8 cellular contexts compared by ENCODE assay signal in the genomic region with DNA sequence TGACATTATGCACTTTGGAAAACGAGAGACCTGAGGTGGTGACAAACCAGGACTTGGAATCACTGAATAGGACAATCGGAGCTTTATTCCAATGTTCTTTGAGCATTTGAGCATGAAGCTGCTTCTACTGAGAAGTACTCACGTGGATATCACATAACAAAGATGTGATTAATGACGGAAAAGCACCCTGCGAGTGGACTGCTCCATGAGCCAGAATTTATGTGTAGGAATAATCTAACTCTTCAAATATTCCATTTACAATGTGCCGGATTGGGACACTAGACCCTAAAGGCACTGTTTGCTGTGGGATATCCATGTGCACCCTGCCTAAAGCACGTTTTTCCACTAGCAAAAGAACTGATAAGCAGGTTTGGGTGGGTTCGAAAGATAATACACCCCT. TPM values are rescaled to one million over a fixed set of nuclear protein-coding genes. Genes with fewer than 3 reads are reported as not detected.
DNase-seq lines count a peak whose midpoint lies in the region; ATAC-seq and TF ChIP-seq lines count a peak whose summit lies in the region.

No MANE protein-coding gene starts in this region.

- H3K27me3 Mint-ChIP-seq in CD4-positive, CD25-positive, alpha-beta regulatory T cell, result peaks cover 6% of the 10 kb centered on the region
- H3K27me3 Mint-ChIP-seq in natural killer cell (ENCODE audit: low read depth in 2 of 2), result peaks cover 0 to 3% of the 10 kb centered on the region in 2 donors

- peaks cover 4% of the 10 kb centered on the region for H3K36me3 Mint-ChIP-seq in CD4-positive, CD25-positive, alpha-beta regulatory T cell
- H3K36me3 Mint-ChIP-seq in natural killer cell, result no peaks in the 10 kb centered on the region

- intact Hi-C loops in natural killer cell (cut with micrococcal nuclease), result loop anchor here (1.0 to 5.0 kb wide), 4 partner anchors 121 to 206 kb away; a partner anchor contains a TSS

- H3K27ac Mint-ChIP-seq in CD4-positive, CD25-positive, alpha-beta regulatory T cell, result peak overlapping the region; percentile 94 to 99 (median 97)
- H3K27ac Mint-ChIP-seq in natural killer cell, result peak overlapping the region; percentile 90 to 96

- peaks cover 16 to 38% (median 25%) of the 10 kb centered on the region in 4 donors for H3K4me1 Mint-ChIP-seq in CD4-positive, CD25-positive, alpha-beta regulatory T cell
- peaks cover 10 to 13% of the 10 kb centered on the region in 2 donors for H3K4me1 Mint-ChIP-seq in natural killer cell

- peak overlapping the region; percentile 88 for H3K4me3 ChIP-seq in CD4-positive, CD25-positive, alpha-beta regulatory T cell (ENCODE audit: low read depth, low read length)
- H3K4me3 ChIP-seq in coronary artery, result no peak overlapping the region

- ATAC-seq in CD4-positive, CD25-positive, alpha-beta regulatory T cell (ENCODE audit: low read depth in 2 of 2), result no peak
- ATAC-seq in natural killer cell, result no peak
- no peak for ATAC-seq in HG03565 (IDR thresholded peaks at IDR 0.05; ENCODE audit: unreplicated experiment)
- no peak for ATAC-seq in HG02870 (IDR thresholded peaks at IDR 0.05; ENCODE audit: unreplicated experiment)

- TF ChIP-seq CTCF in coronary artery (IDR thresholded peaks at IDR 0.05), result no peak
- TF ChIP-seq CTCF in natural killer cell (IDR thresholded peaks at IDR 0.05), result no peak

- peaks cover 0 to 5% (median 0%) of the 10 kb centered on the region in 7 donors for H3K9me3 Mint-ChIP-seq in CD4-positive, CD25-positive, alpha-beta regulatory T cell
- no peaks in the 10 kb centered on the region for H3K9me3 Mint-ChIP-seq in natural killer cell

- no peak for DNase-seq in CD4-positive, CD25-positive, alpha-beta regulatory T cell
- DNase-seq in LoVo (ENCODE audit: low spot score) (peak; percentile 16), coronary artery (ENCODE audit: low spot score) (no peak), natural killer cell (no peak), NCI-H187 (lab: John Stamatoyannopoulos, UW) (no peak)
- no peak for DNase-seq in activated CD4-positive, CD25-positive, alpha-beta regulatory T cell treated with anti-CD3 and anti-CD28 coated beads, Interleukin-2, amount 50 U/mL, for 72 hours

- no peaks in the 10 kb centered on the region for H3K36me3 ChIP-seq in CD4-positive, CD25-positive, alpha-beta regulatory T cell (ENCODE audit: control insufficient read depth, insufficient read depth, low read length)

- peaks cover 26% of the 10 kb centered on the region for H3K4me1 ChIP-seq in CD4-positive, CD25-positive, alpha-beta regulatory T cell (ENCODE audit: control insufficient read depth, insufficient read depth, low read length, poor library complexity, severe bottlenecking)

- no peaks in the 10 kb centered on the region for H3K9me3 ChIP-seq in CD4-positive, CD25-positive, alpha-beta regulatory T cell (ENCODE audit: control insufficient read depth in 2 of 2, low read length in 2 of 2)

- no peaks in the 10 kb centered on the region for H3K27me3 ChIP-seq in CD4-positive, CD25-positive, alpha-beta regulatory T cell (ENCODE audit: control insufficient read depth, insufficient read depth, low read length)

- H3K27ac ChIP-seq in CD4-positive, CD25-positive, alpha-beta regulatory T cell (ENCODE audit: insufficient read depth, low read length, poor library complexity, severe bottlenecking), result peak overlapping the region; percentile 99
- peak overlapping the region; percentile 97 to 100 for H3K27ac ChIP-seq in coronary artery

- H3K4me3 Mint-ChIP-seq in CD4-positive, CD25-positive, alpha-beta regulatory T cell, result peak overlapping the region; percentile 91 to 98 (median 94)
- H3K4me3 Mint-ChIP-seq in natural killer cell, result peak overlapping the region; percentile 88

RNA-seq across cellular contexts. Expression of a gene that starts 0.9 kb away (rescaled TPM):
- total RNA-seq in CD4-positive, CD25-positive, alpha-beta regulatory T cell, result 108 TPM
- polyA plus RNA-seq in CD4-positive, CD25-positive, alpha-beta regulatory T cell, result 10 to 100 TPM; 29.4 to 40.7 (median 30.2) TPM
- total RNA-seq in natural killer cell, result 10 to 100 TPM in 1 of 3 donors, 1 to 10 TPM in 2; 6.9 to 19.9 (median 10.0) TPM

RNA-seq across cellular contexts. Expression of a gene that starts 48.1 kb away (rescaled TPM):
- 27.5 TPM for total RNA-seq in CD4-positive, CD25-positive, alpha-beta regulatory T cell
- 10 to 100 TPM; 60.7 to 73.4 (median 66.5) TPM for polyA plus RNA-seq in CD4-positive, CD25-positive, alpha-beta regulatory T cell
- total RNA-seq in natural killer cell, result 10 to 100 TPM in 2 of 3 donors, 1 to 10 TPM in 1; 9.0 to 13.1 (median 10.7) TPM
